In the genomic region with DNA sequence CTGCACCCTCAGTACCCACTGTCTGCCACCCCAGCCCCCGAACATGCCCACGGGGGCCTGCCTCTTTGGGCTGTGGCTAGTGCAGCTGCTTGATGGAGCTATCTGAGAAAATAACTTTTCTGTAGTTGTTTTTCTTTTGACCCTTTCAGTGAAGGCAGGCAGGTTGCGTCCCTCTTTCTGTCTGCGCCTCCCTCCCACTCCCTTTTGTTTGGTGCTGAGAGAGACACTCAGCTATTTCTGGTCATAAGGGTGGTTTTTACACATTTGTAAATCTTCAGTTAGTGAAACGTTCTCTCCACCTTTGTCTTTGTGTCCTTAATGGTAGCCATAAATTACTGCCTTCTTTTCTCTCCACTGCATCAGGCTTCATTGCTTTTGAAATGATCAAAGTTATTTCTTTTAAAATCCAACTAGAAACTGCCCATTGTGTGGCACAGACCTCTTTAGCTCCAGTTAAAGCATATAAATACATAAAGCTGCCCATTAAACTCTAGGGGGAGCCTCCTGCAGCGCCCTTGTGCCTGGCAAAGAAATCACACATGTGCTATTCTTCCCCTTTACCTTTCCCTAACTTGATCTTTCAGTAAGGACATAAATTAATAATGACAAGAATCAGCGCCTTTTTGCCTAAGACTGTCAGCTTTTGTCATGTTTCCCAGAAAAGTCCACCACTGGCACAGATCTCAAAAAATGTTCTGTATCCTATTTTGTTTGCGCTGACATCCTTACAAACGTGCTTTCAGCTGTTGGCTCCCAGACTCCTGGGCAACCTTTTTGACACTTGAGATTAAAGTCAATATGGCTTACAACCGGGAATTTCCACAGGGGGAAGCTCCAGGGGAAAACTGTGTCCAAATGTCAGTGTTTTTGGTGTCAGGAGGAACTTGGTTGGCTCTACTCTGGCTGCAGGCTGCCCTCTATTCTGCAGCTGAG, we compare ENCODE assay signal across 8 cellular contexts. TPM values are rescaled to one million over a fixed set of nuclear protein-coding genes. Genes with fewer than 3 reads are reported as not detected.
A peak's percentile ranks its signal among the peaks of the same experiment; 100 is the strongest.
DNase-seq lines count a peak whose midpoint lies in the region; ATAC-seq and TF ChIP-seq lines count a peak whose summit lies in the region.

No MANE protein-coding gene starts in this region.

- H3K36me3 ChIP-seq in DND-41 (ENCODE audit: insufficient read depth, low read length) (no peaks in the 10 kb centered on the region), esophagus muscularis mucosa (no peaks in the 10 kb centered on the region), ascending aorta (no peaks in the 10 kb centered on the region)

- intact Hi-C loops in esophagus muscularis mucosa (cut with DNase I) = no loop called here
- intact Hi-C loops in posterior vena cava (cut with DNase I) = no loop called here
- intact Hi-C loops in ascending aorta (cut with DNase I) = no loop called here

- H2AFZ ChIP-seq in DND-41 (ENCODE audit: low read depth, low read length) = no peak overlapping the region; the same call in 1 of the 2 replicates

- WGBS in esophagus muscularis mucosa = 78% methylated on average over 10 of the region's 10 CpGs

- H3K79me2 ChIP-seq in DND-41 (ENCODE audit: insufficient read depth, low read length) = no peaks in the 10 kb centered on the region

- no peak overlapping the region for H3K27ac ChIP-seq in 22Rv1
- no peak overlapping the region for H3K27ac ChIP-seq in DND-41 (ENCODE audit: low read length)
- H3K27ac ChIP-seq in esophagus muscularis mucosa (replicated peaks in 1 of 4) = no peak overlapping the region
- H3K27ac ChIP-seq in ascending aorta = no peak overlapping the region

- TF ChIP-seq CTCF in 22Rv1 (IDR thresholded peaks at IDR 0.05) = peak; percentile 44
- TF ChIP-seq CTCF in DND-41 (IDR thresholded peaks at IDR 0.05; ENCODE audit: borderline replicate concordance, extremely low read depth, low read length, poor library complexity, severe bottlenecking) = peak; percentile 25
- TF ChIP-seq CTCF in esophagus muscularis mucosa (IDR thresholded peaks at IDR 0.05) = peak in 1 of 3 experiments; percentile 8
- no peak for TF ChIP-seq CTCF in ascending aorta (IDR thresholded peaks at IDR 0.05)

- peaks cover 5% of the 10 kb centered on the region for H3K27me3 ChIP-seq in DND-41 (ENCODE audit: insufficient read depth, low read length, poor library complexity)
- H3K27me3 ChIP-seq in esophagus muscularis mucosa = peaks cover 0 to 7% (median 0%) of the 10 kb centered on the region in 4 donors
- no peaks in the 10 kb centered on the region for H3K27me3 ChIP-seq in ascending aorta

- H3K4me2 ChIP-seq in DND-41 (ENCODE audit: insufficient read depth, low read length) = no peak overlapping the region

- no peak overlapping the region for H3K4me3 ChIP-seq in DND-41 (ENCODE audit: low read depth in 1 of 2, low read length in 2 of 2)
- H3K4me3 ChIP-seq in esophagus muscularis mucosa = no peak overlapping the region
- no peak overlapping the region for H3K4me3 ChIP-seq in ascending aorta

- DNase-seq in DND-41 (no peak), NCI-H345 treated with DMSO at 0.1 percent for 48 hours (lab: John Stamatoyannopoulos, UW; ENCODE audit: unreplicated experiment) (peak; percentile 62), esophagus muscularis mucosa (ENCODE audit: extremely low spot score) (peak; percentile 75), posterior vena cava (ENCODE audit: low spot score) (no peak), ascending aorta (ENCODE audit: low spot score in 2 of 2) (no peak)

- no peak for ATAC-seq in DND-41 (ENCODE audit: insufficient read depth, low read depth)
- no peak for ATAC-seq in HG02798 (IDR thresholded peaks at IDR 0.05; ENCODE audit: poor library complexity, unreplicated experiment)
- ATAC-seq in GM21360 (IDR thresholded peaks at IDR 0.05; ENCODE audit: unreplicated experiment) = no peak

- no peak for TF ChIP-seq EP300 in esophagus muscularis mucosa (IDR thresholded peaks at IDR 0.05)

- H3K9me3 ChIP-seq in DND-41 (ENCODE audit: insufficient read depth, low read length, severe bottlenecking) = no peaks in the 10 kb centered on the region
- H3K9me3 ChIP-seq in esophagus muscularis mucosa = no peaks in the 10 kb centered on the region
- H3K9me3 ChIP-seq in ascending aorta = no peaks in the 10 kb centered on the region

- H3K9ac ChIP-seq in DND-41 (ENCODE audit: low read depth, low read length) = no peak overlapping the region

- TF ChIP-seq POLR2A in esophagus muscularis mucosa (IDR thresholded peaks at IDR 0.05; ENCODE audit: low read depth) = no peak

- no peaks in the 10 kb centered on the region for H3K4me1 ChIP-seq in DND-41 (ENCODE audit: insufficient read depth, low read length)
- peaks cover 9 to 19% (median 15%) of the 10 kb centered on the region in 4 donors for H3K4me1 ChIP-seq in esophagus muscularis mucosa
- H3K4me1 ChIP-seq in ascending aorta = no peaks in the 10 kb centered on the region

- H4K20me1 ChIP-seq in DND-41 (ENCODE audit: insufficient read depth, low read length) = no peaks in the 10 kb centered on the region

RNA-seq across cellular contexts. Expression of a gene that starts 1.7 kb away (rescaled TPM):
- 10 to 100 TPM in 1 of 4 donors, 1 to 10 TPM in 3; 1.7 to 11.5 (median 8.2) TPM for total RNA-seq in esophagus muscularis mucosa
- total RNA-seq in posterior vena cava = 1 to 10 TPM; 2.5 to 7.4 TPM
- total RNA-seq in ascending aorta = 1.1 TPM

Comparison
In these comparisons a context has a peak if more than half of its experiments do, and no peak if none do; other contexts are left out.
1. CTCF ChIP-seq: peak in 22Rv1 (single experiment) and DND-41 (single experiment); none in ascending aorta (0 of 3).
2. DNase-seq: peak in NCI-H345 treated with DMSO at 0.1 percent for 48 hours (single experiment) and esophagus muscularis mucosa (single experiment); none in DND-41 (single experiment), posterior vena cava (single experiment) and ascending aorta (0 of 2).